ENCODE assay signal across 21 cellular contexts in the genomic region with DNA sequence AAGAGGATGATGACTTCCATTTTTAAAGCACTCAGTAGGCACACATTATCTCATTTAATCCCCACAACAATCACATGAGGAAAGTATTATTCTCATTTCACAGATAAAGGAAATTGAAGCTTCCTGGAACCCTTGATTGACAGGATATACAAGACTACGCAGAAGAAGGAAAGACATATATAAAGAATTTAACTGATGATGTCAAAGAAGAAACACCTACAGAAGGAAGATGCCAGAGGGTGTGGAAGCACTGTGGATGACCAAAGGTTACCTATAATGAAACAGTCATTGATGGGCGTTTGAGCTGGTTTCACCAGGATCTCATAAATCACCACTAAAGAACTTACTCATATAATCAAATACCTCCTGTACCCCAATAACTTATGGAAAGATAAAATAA.
DNase-seq lines count a peak whose midpoint lies in the region; ATAC-seq lines count a peak whose summit lies in the region.
"Had no signal": no experiment of that assay in that cellular context is flagged by ENCODE, and none has a peak within 500 bp of the region (broad histone marks: within the 10 kb centered on the region; RNA-seq: fewer than 3 reads in every experiment).

No MANE protein-coding gene starts in this region.

- DNase-seq in DMS53 (lab: John Stamatoyannopoulos, UW) = peak; percentile 2
- no peak for DNase-seq in DMS53 treated with DMSO at 0.1 percent for 48 hours (lab: John Stamatoyannopoulos, UW; ENCODE audit: unreplicated experiment)
- DNase-seq in SJSA1 (ENCODE audit: low read depth in 1 of 2, low spot score in 2 of 2) = no peak
- DNase-seq in epithelial cell of prostate (ENCODE audit: low read depth, low spot score) = peak; percentile 43
- no peak for DNase-seq in effector memory CD4-positive, alpha-beta T cell
- DNase-seq in activated CD4-positive, alpha-beta T cell treated with anti-CD3 and anti-CD28 coated beads, Interleukin-2, amount 50 U/mL, for 48 hours = no peak
- DNase-seq: ACHN; BE2C; CD8-positive, alpha-beta memory T cell; NCI-H1048; NCI-H1417; NCI-H1694 treated with DMSO at 0.1 percent for 48 hours; NCI-H2081 treated with DMSO at 0.1 percent for 48 hours; NCI-H2171; NCI-H345; RPMI8226; SHP77 treated with DMSO at 0.1 percent for 48 hours had no signal

- H3K27me3 ChIP-seq in SJSA1 (replicated peaks) = no peaks in the 10 kb centered on the region
- no peaks in the 10 kb centered on the region for H3K27me3 ChIP-seq in effector memory CD4-positive, alpha-beta T cell (replicated peaks; ENCODE audit: control insufficient read depth, insufficient read depth, low read length, poor library complexity, severe bottlenecking)
- H3K27me3 ChIP-seq: BE2C had no signal

- no peak overlapping the region for H3K4me3 ChIP-seq in SJSA1
- no peak overlapping the region for H3K4me3 ChIP-seq in effector memory CD4-positive, alpha-beta T cell (ENCODE audit: insufficient read depth, low read depth, low read length, poor library complexity, severe bottlenecking)
- H3K4me3 ChIP-seq: SK-N-MC had no signal

- H3K4me1 ChIP-seq in SJSA1 (replicated peaks) = peaks cover 31% of the 10 kb centered on the region
- no peaks in the 10 kb centered on the region for H3K4me1 ChIP-seq in effector memory CD4-positive, alpha-beta T cell (ENCODE audit: control insufficient read depth, insufficient read depth, low read length, poor library complexity, severe bottlenecking)
- H3K4me1 ChIP-seq: BE2C had no signal

- no peak for ATAC-seq in HG03108 (IDR thresholded peaks at IDR 0.05; ENCODE audit: unreplicated experiment)
- no peak for ATAC-seq in HG03025 (IDR thresholded peaks at IDR 0.05; ENCODE audit: low FRiP score, unreplicated experiment)

- H3K27ac ChIP-seq in SJSA1 = peak overlapping the region; percentile 71; the same call in 1 of the 2 replicates
- H3K27ac ChIP-seq in epithelial cell of prostate = peak overlapping the region; percentile 97
- no peak overlapping the region for H3K27ac ChIP-seq in effector memory CD4-positive, alpha-beta T cell (ENCODE audit: insufficient read depth, low read length, poor library complexity, severe bottlenecking)
- H3K27ac ChIP-seq: KMS-11, SK-N-MC had no signal

- no peaks in the 10 kb centered on the region for H3K36me3 ChIP-seq in SJSA1
- no peaks in the 10 kb centered on the region for H3K36me3 ChIP-seq in effector memory CD4-positive, alpha-beta T cell (ENCODE audit: control insufficient read depth, insufficient read depth, low read length)
- H3K36me3 ChIP-seq: BE2C had no signal

- no peaks in the 10 kb centered on the region for H3K9me3 ChIP-seq in SJSA1 (replicated peaks)
- peaks cover 4% of the 10 kb centered on the region for H3K9me3 ChIP-seq in effector memory CD4-positive, alpha-beta T cell (ENCODE audit: control insufficient read depth, low read length)
- H3K9me3 ChIP-seq: BE2C had no signal

Comparison
In these comparisons a context has a peak if more than half of its experiments do, and no peak if none do; other contexts are left out.
1. DNase-seq: peak in DMS53 (single experiment) and epithelial cell of prostate (single experiment); none in DMS53 treated with DMSO at 0.1 percent for 48 hours (single experiment), SJSA1 (0 of 2), effector memory CD4-positive, alpha-beta T cell (0 of 3) and activated CD4-positive, alpha-beta T cell treated with anti-CD3 and anti-CD28 coated beads, Interleukin-2, amount 50 U/mL, for 48 hours (0 of 2).